In genomic region chr2:205903549-205904129, GRCh38 we compare ENCODE assay signal across 8 cellular contexts.
DNase-seq lines count a peak whose midpoint lies in the region; ATAC-seq and TF ChIP-seq lines count a peak whose summit lies in the region.

No MANE protein-coding gene starts in this region.

- no peak overlapping the region for H3K4me2 ChIP-seq in PC-9

- H3K36me3 ChIP-seq in PC-9 (ENCODE audit: low read depth): no peaks in the 10 kb centered on the region

- CTCF ChIA-PET in PC-9 (lab: Charles Lee): no interaction called here

- 57% methylated on average over 10 of the region's 10 CpGs for WGBS in right cardiac atrium

- TF ChIP-seq CTCF in PC-9 (conservative IDR thresholded peaks at IDR 0.05): 0 out of 2 replicates have a peak, but pooled peaks have one; percentile 22

- no peaks in the 10 kb centered on the region for H3K9me2 ChIP-seq in PC-9 (ENCODE audit: insufficient read depth)

- H3F3A ChIP-seq in PC-9 (ENCODE audit: insufficient read depth, low read depth): no peaks in the 10 kb centered on the region

- no peaks in the 10 kb centered on the region for H3K4me1 ChIP-seq in PC-9 (replicated peaks; ENCODE audit: insufficient read depth)
- H3K4me1 ChIP-seq in right cardiac atrium (ENCODE audit: control insufficient read depth, insufficient read depth, low read length): no peaks in the 10 kb centered on the region

- H3K27me3 ChIP-seq in PC-9 (ENCODE audit: insufficient read depth, low read depth) (peaks cover 3% of the 10 kb centered on the region; the same call in 1 of the 2 replicates), right cardiac atrium (ENCODE audit: control insufficient read depth, insufficient read depth) (no peaks in the 10 kb centered on the region)

- no peaks in the 10 kb centered on the region for H4K20me1 ChIP-seq in PC-9 (ENCODE audit: insufficient read depth)

- no peak overlapping the region for H3K4me3 ChIP-seq in PC-9
- no peak overlapping the region for H3K4me3 ChIP-seq in right cardiac atrium (ENCODE audit: low read length)

- peak; percentile 67 for ATAC-seq in Right ventricle myocardium superior (ENCODE audit: poor library complexity)
- ATAC-seq in Right ventricle myocardium inferior: no peak
- ATAC-seq in HG02852 (IDR thresholded peaks at IDR 0.05; ENCODE audit: unreplicated experiment): peak; percentile 86
- peak; percentile 46 to 59 for ATAC-seq in right cardiac atrium

- H3K27ac ChIP-seq in PC-9 (no peak overlapping the region), right cardiac atrium (ENCODE audit: low read length) (no peak overlapping the region)

- POLR2A ChIA-PET in PC-9 (lab: Charles Lee; ENCODE audit: unreplicated experiment): no interaction called here

- DNase-seq in Right ventricle myocardium superior: no peak
- no peak for DNase-seq in Right ventricle myocardium inferior (ENCODE audit: missing footprints)
- no peak for DNase-seq in PC-9
- DNase-seq in right cardiac atrium: peak in 1 of 3 donors; percentile 40
- DNase-seq in stimulated activated naive CD4-positive, alpha-beta T cell treated with Interleukin-2 at 50 U/mL for 16 hours (lab: John Stamatoyannopoulos, UW): no peak
- DNase-seq in GM19240 (ENCODE audit: insufficient read length, low spot score): no peak
- no peak for DNase-seq in putamen (ENCODE audit: low spot score)

- H3K79me2 ChIP-seq in PC-9 (ENCODE audit: low read depth): no peaks in the 10 kb centered on the region

- intact Hi-C loops in Right ventricle myocardium superior (cut with DNase I) (no loop called here), Right ventricle myocardium inferior (cut with DNase I) (no loop called here), PC-9 (cut with micrococcal nuclease; ENCODE audit: unreplicated experiment) (no loop called here), right cardiac atrium (cut with DNase I) (no loop called here)

- BruUV-seq in PC-9 (replicated peaks; lab: Mats Ljungman, UMichigan): no TSS peak

- no peaks in the 10 kb centered on the region for H3K9me3 ChIP-seq in PC-9 (ENCODE audit: insufficient read depth, low read depth)
- no peaks in the 10 kb centered on the region for H3K9me3 ChIP-seq in right cardiac atrium (ENCODE audit: control insufficient read depth, low read length)

- H2AFZ ChIP-seq in PC-9: no peak overlapping the region
